Comparison of ENCODE assay signal across 8 cellular contexts in the genomic region with DNA sequence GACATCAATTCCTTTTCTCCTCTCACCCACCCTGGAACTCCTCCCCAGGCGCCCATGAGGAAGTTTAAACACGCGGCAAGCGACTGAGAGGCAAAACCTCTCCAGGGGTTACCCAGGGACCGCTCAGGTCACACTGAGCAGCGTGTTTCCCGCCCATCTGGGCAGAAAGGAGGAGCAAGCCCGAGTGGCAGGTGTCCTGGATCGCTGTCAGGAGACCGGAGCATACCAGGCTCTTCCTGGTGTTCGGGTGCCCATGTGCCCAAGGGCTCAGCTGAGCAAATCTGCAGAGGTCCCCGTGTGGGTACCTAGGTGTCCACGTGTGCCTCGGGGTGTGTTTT. TPM values are rescaled to one million over a fixed set of nuclear protein-coding genes. Genes with fewer than 3 reads are reported as not detected.
DNase-seq lines count a peak whose midpoint lies in the region; ATAC-seq, FAIRE-seq and TF ChIP-seq lines count a peak whose summit lies in the region.

No MANE protein-coding gene starts in this region.

- peaks cover 39 to 75% (median 57%) of the 10 kb centered on the region in 10 experiments for H3K4me1 ChIP-seq in BLaER1 treated with 17β-estradiol and CSF1 and Interleukin-3, amounts not matched to agents 10 nM and 100 nM
- H3K4me1 ChIP-seq in GM12878 (ENCODE audit: control insufficient read depth, insufficient read depth, low read length) = peaks cover 29% of the 10 kb centered on the region
- H3K4me1 ChIP-seq in kidney (ENCODE audit: control insufficient read depth in 1 of 2, insufficient read depth in 1 of 2, low read depth in 1 of 2, low read length in 2 of 2) = peaks cover 0 to 3% of the 10 kb centered on the region in 2 donors

- H3K4me3 ChIP-seq in BLaER1 treated with 17β-estradiol and CSF1 and Interleukin-3, amounts not matched to agents 10 nM and 100 nM = peak overlapping the region; percentile 71 to 98 (median 92)
- peak overlapping the region; percentile 91 for H3K4me3 ChIP-seq in GM12878
- peak overlapping the region; percentile 71 to 87 for H3K4me3 ChIP-seq in kidney (ENCODE audit: low read length in 2 of 2)

- CTCF ChIA-PET in GM12878 (lab: Yijun Ruan, JAX) = interaction anchor here (0.7 to 4.6 kb wide), 45 partner anchors 10 to 344 kb away, joined by 3 to 65 read pairs (median 5); partner anchors contain the start of genes GGA3, GRB2, MIF4GD and MRPS7

- H3K9ac ChIP-seq in BLaER1 treated with 17β-estradiol and CSF1 and Interleukin-3, amounts not matched to agents 10 nM and 100 nM = peak overlapping the region; percentile 81 to 94 (median 89)
- H3K9ac ChIP-seq in GM12878 (ENCODE audit: control insufficient read depth, insufficient read depth, low read length) (peak overlapping the region; percentile 66), kidney (ENCODE audit: low read length in 2 of 2) (peak overlapping the region; percentile 62 to 73)

- TF ChIP-seq RAD21 in GM12878 (IDR thresholded peaks at IDR 0.05; ENCODE audit: insufficient read depth, low read depth, low read length) = no peak

- H3K27ac ChIP-seq in BLaER1 treated with 17β-estradiol and CSF1 and Interleukin-3, amounts not matched to agents 10 nM and 100 nM = peak overlapping the region; percentile 34 to 93 (median 83)
- peak overlapping the region; percentile 77 for H3K27ac ChIP-seq in GM12878 (ENCODE audit: control insufficient read depth, insufficient read depth)
- H3K27ac ChIP-seq in kidney (ENCODE audit: low read depth in 2 of 2, low read length in 2 of 2) = peak overlapping the region; percentile 39 to 93

- no peaks in the 10 kb centered on the region for H3K27me3 ChIP-seq in BLaER1 treated with 17β-estradiol and CSF1 and Interleukin-3, amounts not matched to agents 10 nM and 100 nM
- no peaks in the 10 kb centered on the region for H3K27me3 ChIP-seq in GM12878 (replicated peaks in 1 of 2; ENCODE audit: control insufficient read depth in 2 of 2, insufficient read depth in 2 of 2, low read length in 1 of 2)

- peaks cover 7 to 41% (median 35%) of the 10 kb centered on the region in 11 experiments; a peak in 20 of 22 replicates for H4K20me1 ChIP-seq in BLaER1 treated with 17β-estradiol and CSF1 and Interleukin-3, amounts not matched to agents 10 nM and 100 nM
- no peaks in the 10 kb centered on the region; the same call in 1 of the 2 replicates for H4K20me1 ChIP-seq in GM12878 (ENCODE audit: control insufficient read depth, insufficient read depth)

- H3K9me3 ChIP-seq in BLaER1 treated with 17β-estradiol and CSF1 and Interleukin-3, amounts not matched to agents 10 nM and 100 nM (replicated peaks in 1 of 11) = no peaks in the 10 kb centered on the region
- H3K9me3 ChIP-seq in GM12878 (replicated peaks; ENCODE audit: control insufficient read depth, insufficient read depth, low read length) = no peaks in the 10 kb centered on the region
- H3K9me3 ChIP-seq in kidney (ENCODE audit: control insufficient read depth in 1 of 2, low read length in 2 of 2) = no peaks in the 10 kb centered on the region

- peak overlapping the region; percentile 90 to 98 (median 96) for H3K4me2 ChIP-seq in BLaER1 treated with 17β-estradiol and CSF1 and Interleukin-3, amounts not matched to agents 10 nM and 100 nM
- H3K4me2 ChIP-seq in GM12878 (ENCODE audit: control insufficient read depth, insufficient read depth) = peak overlapping the region; percentile 89

- no peak for TF ChIP-seq POLR2A in GM12878 (IDR thresholded peaks at IDR 0.05; ENCODE audit: low read depth, low read length)

- peak; percentile 22 for DNase-seq in NCI-H82 treated with DMSO at 0.1 percent for 48 hours (lab: John Stamatoyannopoulos, UW; ENCODE audit: unreplicated experiment)
- no peak for DNase-seq in GM12878 (ENCODE audit: low read depth, low spot score)
- no peak for DNase-seq in kidney
- DNase-seq in stimulated activated CD4-positive, alpha-beta T cell treated with anti-CD3 and anti-CD28 coated beads, Interleukin-1b, Interleukin-23, amount 100 ng/mL, for 48 hours = peak; percentile 57
- DNase-seq in ecto neural progenitor cell (ENCODE audit: low spot score) = no peak

- peak; percentile 24 for ATAC-seq in GM19035 (IDR thresholded peaks at IDR 0.05; ENCODE audit: unreplicated experiment)
- peak; percentile 14 for ATAC-seq in HG03439 (IDR thresholded peaks at IDR 0.05; ENCODE audit: unreplicated experiment)
- ATAC-seq in GM12878 = peak; percentile 47

- H2AFZ ChIP-seq in GM12878 (ENCODE audit: control insufficient read depth, low read depth, low read length) = peak overlapping the region; percentile 85

- FAIRE-seq in GM12878 (lab: Jason Lieb, UNC) = no peak
- FAIRE-seq in kidney (lab: Jason Lieb, UNC) = no peak

- no peak for TF ChIP-seq CTCF in GM12878 (IDR thresholded peaks at IDR 0.05 in 2 of 3, conservative IDR thresholded peaks at IDR 0.05 in 1 of 3; ENCODE audit: control insufficient read depth in 2 of 3, extremely low read depth in 1 of 3, insufficient read depth in 1 of 3, low read depth in 3 of 3, low read length in 3 of 3)
- TF ChIP-seq CTCF in kidney (IDR thresholded peaks at IDR 0.05; ENCODE audit: borderline replicate concordance, extremely low read depth, insufficient read depth) = no peak

- peaks cover 33% of the 10 kb centered on the region for H3K79me2 ChIP-seq in GM12878 (ENCODE audit: control insufficient read depth, insufficient read depth, low read length)

- H3K36me3 ChIP-seq in BLaER1 treated with 17β-estradiol and CSF1 and Interleukin-3, amounts not matched to agents 10 nM and 100 nM = peaks cover 27 to 40% (median 38%) of the 10 kb centered on the region in 11 experiments
- peaks cover 12 to 16% of the 10 kb centered on the region in 2 experiments for H3K36me3 ChIP-seq in GM12878 (ENCODE audit: control insufficient read depth in 2 of 2, insufficient read depth in 2 of 2, low read length in 1 of 2)
- peaks cover 3 to 4% of the 10 kb centered on the region in 2 donors for H3K36me3 ChIP-seq in kidney (ENCODE audit: control insufficient read depth in 1 of 2, insufficient read depth in 2 of 2, low read length in 2 of 2)

- intact Hi-C loops in GM12878 (cut with micrococcal nuclease; ENCODE audit: unreplicated experiment) = loop anchor here (1.0 to 5.0 kb wide), 2 partner anchors 9 to 34 kb away; no protein-coding TSS in a partner anchor
- intact Hi-C loops in kidney (cut with DNase I) = no loop called here

- BruUV-seq in GM12878 (replicated peaks; lab: Mats Ljungman, UMichigan) = no TSS peak

- no peak for TF ChIP-seq EP300 in GM12878 (IDR thresholded peaks at IDR 0.05; ENCODE audit: borderline replicate concordance in 1 of 2, control insufficient read depth in 1 of 2, low read depth in 2 of 2, low read length in 2 of 2)

- under 1% methylated on average over 13 of the region's 14 CpGs for WGBS in GM12878 (ENCODE audit: insufficient coverage, insufficient replicate concordance, low lambda C conversion rate, missing lambda C conversion rate)

- POLR2A ChIA-PET in GM12878 (lab: Charles Lee) = interaction anchor here (0.6 to 2.9 kb wide), 30 partner anchors 9 to 227 kb away, joined by 3 to 30 read pairs (median 4); partner anchors contain the start of genes GGA3, GRB2, MIF4GD and MRPS7

- SMC1A ChIA-PET in GM12878 (lab: Charles Lee; ENCODE audit: uncharacterized antibody, unreplicated experiment) = interaction anchor here (0.8 to 5.2 kb wide), 29 partner anchors 9 to 229 kb away, joined by 3 to 86 read pairs (median 6); partner anchors contain the start of genes GGA3, GRB2, MIF4GD and MRPS7

- in situ Hi-C loops in GM12878 (cut with MboI) = no loop called here

- RAD21 ChIA-PET in GM12878 (lab: Charles Lee; ENCODE audit: unreplicated experiment) = interaction anchor here (0.6 to 13.2 kb wide), 46 partner anchors 10 to 458 kb away, joined by 3 to 364 read pairs (median 4); partner anchors contain the start of genes GGA3, GRB2, LLGL2 and MIF4GD

RNA-seq across cellular contexts. Expression of gene SLC25A19, which starts 0.5 kb away (rescaled TPM):
- 89.0 and 97.1 TPM in 2 replicates for total RNA-seq in GM12878 (2013; cell fraction: nucleolus; rRNA removed)
- total RNA-seq in GM12878 (2014; rRNA removed) (55.6 and 58.3 TPM in 2 replicates), GM12878 (2014; rRNA removed; fragmentation: Illumina TruSeq; extraction: Trizol) (39.7 and 49.1 TPM in 2 replicates), GM12878 (2021) (59.6 and 60.6 TPM in 2 replicates), kidney (11.2 TPM)
- polyA plus RNA-seq in GM12878 (2011; ENCODE audit: low read depth) = 19.4 TPM
- polyA plus RNA-seq in GM12878 (2011; rRNA removed) (28.3 and 39.2 TPM in 2 replicates), GM12878 (2014; fragmentation: Illumina TruSeq; extraction: Trizol) (24.1 and 45.5 TPM in 2 replicates), GM12878 (2014; fragmentation: Nextera tagmentation; extraction: Ambion mirVana) (10 to 100 TPM; 32.9 to 43.1 TPM), GM12878 (2014; rRNA removed) (68.5 and 69.4 TPM in 2 replicates), GM12878 (2016; fragmentation: Nextera tagmentation; extraction: Ambion mirVana) (10 to 100 TPM; 77.0 to 91.6 TPM), kidney (ENCODE audit: insufficient read depth, low read depth, low replicate concordance) (15.3 TPM)
- polyA plus RNA-seq in GM12878 (2011; cell fraction: cytosol; rRNA removed) = 62.0 and 77.9 TPM in 2 replicates
- polyA plus RNA-seq in GM12878 (2011; cell fraction: nucleus; rRNA removed) = 63.2 and 65.7 TPM in 2 replicates
- 31.7 and 40.1 TPM in 2 replicates for polyA plus RNA-seq in GM12878 (2012)
- 27.9 and 43.7 TPM in 2 replicates for polyA minus RNA-seq in GM12878 (2011; rRNA and poly(A)+ RNA removed)
- polyA minus RNA-seq in GM12878 (2011; cell fraction: cytosol; rRNA and poly(A)+ RNA removed) = 16.3 and 17.8 TPM in 2 replicates
- polyA minus RNA-seq in GM12878 (2011; cell fraction: nucleus; rRNA and poly(A)+ RNA removed) = 19.6 and 37.5 TPM in 2 replicates

RNA-seq across cellular contexts. Expression of gene MIF4GD, which starts 17.7 kb away (rescaled TPM):
- total RNA-seq in GM12878 (2013; cell fraction: nucleolus; rRNA removed) = 10.9 and 13.8 TPM in 2 replicates
- 43.9 and 44.3 TPM in 2 replicates for total RNA-seq in GM12878 (2014; rRNA removed)
- 22.8 and 23.4 TPM in 2 replicates for total RNA-seq in GM12878 (2014; rRNA removed; fragmentation: Illumina TruSeq; extraction: Trizol)
- 40.0 and 45.6 TPM in 2 replicates for total RNA-seq in GM12878 (2021)
- polyA plus RNA-seq in GM12878 (2011; ENCODE audit: low read depth) = 30.0 TPM
- 49.8 and 66.1 TPM in 2 replicates for polyA plus RNA-seq in GM12878 (2011; rRNA removed)
- polyA plus RNA-seq in GM12878 (2011; cell fraction: cytosol; rRNA removed) = 94.7 and 108 TPM in 2 replicates
- 65.0 and 80.8 TPM in 2 replicates for polyA plus RNA-seq in GM12878 (2011; cell fraction: nucleus; rRNA removed)
- 33.3 and 39.1 TPM in 2 replicates for polyA plus RNA-seq in GM12878 (2012)
- 20.4 and 42.0 TPM in 2 replicates for polyA plus RNA-seq in GM12878 (2014; fragmentation: Illumina TruSeq; extraction: Trizol)
- 10 to 100 TPM; 94.7 to 96.2 TPM for polyA plus RNA-seq in GM12878 (2014; fragmentation: Nextera tagmentation; extraction: Ambion mirVana)
- 49.6 and 57.0 TPM in 2 replicates for polyA plus RNA-seq in GM12878 (2014; rRNA removed)
- 10 to 100 TPM; 63.3 to 69.4 TPM for polyA plus RNA-seq in GM12878 (2016; fragmentation: Nextera tagmentation; extraction: Ambion mirVana)
- 47.0 and 62.1 TPM in 2 replicates for polyA minus RNA-seq in GM12878 (2011; rRNA and poly(A)+ RNA removed)
- polyA minus RNA-seq in GM12878 (2011; cell fraction: cytosol; rRNA and poly(A)+ RNA removed) = 17.5 and 19.3 TPM in 2 replicates
- 10.2 and 17.5 TPM in 2 replicates for polyA minus RNA-seq in GM12878 (2011; cell fraction: nucleus; rRNA and poly(A)+ RNA removed)
- total RNA-seq in kidney = 30.1 TPM
- polyA plus RNA-seq in kidney (ENCODE audit: insufficient read depth, low read depth, low replicate concordance) = 28.2 TPM

RNA-seq across cellular contexts. Expression of gene MRPS7, which starts 27.1 kb away (rescaled TPM):
- total RNA-seq in GM12878 (2013; cell fraction: nucleolus; rRNA removed) = 40.8 and 41.5 TPM in 2 replicates
- total RNA-seq in GM12878 (2014; rRNA removed) (105 and 117 TPM in 2 replicates), GM12878 (2014; rRNA removed; fragmentation: Illumina TruSeq; extraction: Trizol) (89.6 and 101 TPM in 2 replicates), GM12878 (2021) (88.4 and 89.2 TPM in 2 replicates), kidney (46.4 TPM)
- 40.9 TPM for polyA plus RNA-seq in GM12878 (2011; ENCODE audit: low read depth)
- polyA plus RNA-seq in GM12878 (2011; rRNA removed) (73.6 and 89.7 TPM in 2 replicates), GM12878 (2014; fragmentation: Illumina TruSeq; extraction: Trizol) (71.2 and 101 TPM in 2 replicates), GM12878 (2014; fragmentation: Nextera tagmentation; extraction: Ambion mirVana) (100 to 1,000 TPM; 161 to 209 TPM), GM12878 (2014; rRNA removed) (93.2 and 108 TPM in 2 replicates), GM12878 (2016; fragmentation: Nextera tagmentation; extraction: Ambion mirVana) (100 to 1,000 TPM; 207 to 217 TPM), kidney (ENCODE audit: insufficient read depth, low read depth, low replicate concordance) (134 TPM)
- 90.3 and 94.2 TPM in 2 replicates for polyA plus RNA-seq in GM12878 (2011; cell fraction: cytosol; rRNA removed)
- 68.9 and 73.0 TPM in 2 replicates for polyA plus RNA-seq in GM12878 (2011; cell fraction: nucleus; rRNA removed)
- 50.5 and 55.2 TPM in 2 replicates for polyA plus RNA-seq in GM12878 (2012)
- polyA minus RNA-seq in GM12878 (2011; rRNA and poly(A)+ RNA removed) = 44.1 and 47.2 TPM in 2 replicates
- polyA minus RNA-seq in GM12878 (2011; cell fraction: cytosol; rRNA and poly(A)+ RNA removed) = 16.8 and 20.8 TPM in 2 replicates
- polyA minus RNA-seq in GM12878 (2011; cell fraction: nucleus; rRNA and poly(A)+ RNA removed) = 26.8 and 39.8 TPM in 2 replicates

RNA-seq across cellular contexts. Expression of gene GGA3, which starts 27.3 kb away (rescaled TPM):
- total RNA-seq in GM12878 (2013; cell fraction: nucleolus; rRNA removed) = 70.6 and 92.6 TPM in 2 replicates
- 19.6 and 20.7 TPM in 2 replicates for total RNA-seq in GM12878 (2014; rRNA removed)
- total RNA-seq in GM12878 (2014; rRNA removed; fragmentation: Illumina TruSeq; extraction: Trizol) = 13.5 and 14.3 TPM in 2 replicates
- total RNA-seq in GM12878 (2021) = 52.1 and 57.5 TPM in 2 replicates
- 34.9 TPM for polyA plus RNA-seq in GM12878 (2011; ENCODE audit: low read depth)
- polyA plus RNA-seq in GM12878 (2011; rRNA removed) = 26.2 and 34.9 TPM in 2 replicates
- 25.9 and 26.0 TPM in 2 replicates for polyA plus RNA-seq in GM12878 (2011; cell fraction: cytosol; rRNA removed)
- polyA plus RNA-seq in GM12878 (2011; cell fraction: nucleus; rRNA removed) = 244 and 300 TPM in 2 replicates
- polyA plus RNA-seq in GM12878 (2012) = 51.0 and 62.2 TPM in 2 replicates
- polyA plus RNA-seq in GM12878 (2014; fragmentation: Illumina TruSeq; extraction: Trizol) = 31.7 and 41.3 TPM in 2 replicates
- 1 to 10 TPM; 7.0 to 8.1 TPM for polyA plus RNA-seq in GM12878 (2014; fragmentation: Nextera tagmentation; extraction: Ambion mirVana)
- polyA plus RNA-seq in GM12878 (2014; rRNA removed) = 36.4 and 40.2 TPM in 2 replicates
- 10 to 100 TPM; 33.0 to 36.3 TPM for polyA plus RNA-seq in GM12878 (2016; fragmentation: Nextera tagmentation; extraction: Ambion mirVana)
- 50.4 and 73.4 TPM in 2 replicates for polyA minus RNA-seq in GM12878 (2011; rRNA and poly(A)+ RNA removed)
- polyA minus RNA-seq in GM12878 (2011; cell fraction: cytosol; rRNA and poly(A)+ RNA removed) = 9.0 and 14.0 TPM in 2 replicates
- 39.3 and 49.0 TPM in 2 replicates for polyA minus RNA-seq in GM12878 (2011; cell fraction: nucleus; rRNA and poly(A)+ RNA removed)
- 49.2 TPM for total RNA-seq in kidney
- polyA plus RNA-seq in kidney (ENCODE audit: insufficient read depth, low read depth, low replicate concordance) = 8.0 TPM

Comparison
In these comparisons a context has a peak if more than half of its experiments do, and no peak if none do; other contexts are left out.
1. DNase-seq: peak in NCI-H82 treated with DMSO at 0.1 percent for 48 hours (single experiment) and stimulated activated CD4-positive, alpha-beta T cell treated with anti-CD3 and anti-CD28 coated beads, Interleukin-1b, Interleukin-23, amount 100 ng/mL, for 48 hours (single experiment); none in GM12878 (single experiment), kidney (single experiment) and ecto neural progenitor cell (single experiment).
2. Peak in every context shown above with its lines, with median percentiles within 50 percentile points of each other: H3K27ac ChIP-seq, H3K4me3 ChIP-seq, H3K9ac ChIP-seq and ATAC-seq.